ENCODE assay signal across 19 cellular contexts in genomic region chr19:18443406-18443805, GRCh38. TPM values are rescaled to one million over a fixed set of nuclear protein-coding genes. Genes with fewer than 3 reads are reported as not detected.
"Had no signal": no experiment of that assay in that cellular context is flagged by ENCODE, and none has a peak within 500 bp of the region (broad histone marks: within the 10 kb centered on the region; RNA-seq: fewer than 3 reads in every experiment).

No MANE protein-coding gene starts in this region.

- H3K9me3 Mint-ChIP-seq: mesothelial cell of epicardium, type B pancreatic cell had no signal

- H3K27ac Mint-ChIP-seq: activated T-helper 2 cell treated with anti-CD3 and anti-CD28 coated beads, Interferon-gamma antibody, Interleukin-2, Interleukin-4, amounts not matched to agents 10 μg/mL and 5 μg/mL and 100 μg/mL, durations not matched to agents 14 hours and 24 hours and 36 hours; type B pancreatic cell had no signal

- H3K27me3 Mint-ChIP-seq: stimulated activated naive B cell treated with anti-CD40 and anti-IgM and Interleukin-4, amounts not matched to agents 10 μg/mL and 1 μg/mL and 100 μg/mL, for 72 hours; type B pancreatic cell had no signal

- ATAC-seq: body of pancreas; left cardiac atrium; lower lobe of right lung; SK-N-SH treated with all-trans-retinoic acid at 6 μM for 48 hours; stimulated activated naive B cell treated with anti-CD40 and anti-IgM and Interleukin-4, amounts not matched to agents 10 μg/mL and 1 μg/mL and 100 μg/mL, for 72 hours had no signal

- H3K4me3 Mint-ChIP-seq: mesothelial cell of epicardium; stimulated activated naive B cell treated with anti-CD40 and anti-IgM and Interleukin-4, amounts not matched to agents 10 μg/mL and 1 μg/mL and 100 μg/mL, for 72 hours; T-helper 1 cell treated with Interleukin-12 subunit alpha and Interleukin-12 subunit beta and Interleukin-4 antibody, amounts not matched to agents 30 μg/mL and 1 μg/mL, for 36 hours; type B pancreatic cell had no signal

- DNase-seq: activated CD4-positive, alpha-beta T cell treated with anti-CD3 and anti-CD28 coated beads for 1 hour; activated CD4-positive, alpha-beta T cell treated with anti-CD3 and anti-CD28 coated beads, Interleukin-2, amount 50 U/mL, for 48 hours; activated naive CD4-positive, alpha-beta T cell treated with anti-CD3 and anti-CD28 coated beads, Interleukin-2, amount 50 U/mL, for 16 hours; amniotic stem cell; body of pancreas; cerebellar nuclear complex; dermis blood vessel endothelial cell; left cardiac atrium; lower lobe of right lung; nucleus accumbens; spleen; stimulated activated CD4-positive, alpha-beta T cell treated with anti-CD3 and anti-CD28 coated beads, Interleukin-1b, Interleukin-23, amount 100 ng/mL, for 48 hours; stimulated activated naive B cell treated with anti-CD40 and anti-IgM and Interleukin-4, amounts not matched to agents 10 μg/mL and 1 μg/mL and 100 μg/mL, for 72 hours had no signal

RNA-seq across cellular contexts. Expression of gene LRRC25, which starts 46.0 kb away (rescaled TPM):
- total RNA-seq: activated T-helper 2 cell treated with anti-CD3 and anti-CD28 coated beads, Interferon-gamma antibody, Interleukin-2, Interleukin-4, amounts not matched to agents 10 μg/mL and 5 μg/mL and 100 μg/mL, durations not matched to agents 14 hours and 24 hours and 36 hours; dermis blood vessel endothelial cell; mesothelial cell of epicardium; myocyte had no signal

RNA-seq across cellular contexts. Expression of gene GDF15, which starts 57.4 kb away (rescaled TPM):
- total RNA-seq: activated T-helper 2 cell treated with anti-CD3 and anti-CD28 coated beads, Interferon-gamma antibody, Interleukin-2, Interleukin-4, amounts not matched to agents 10 μg/mL and 5 μg/mL and 100 μg/mL, durations not matched to agents 14 hours and 24 hours and 36 hours had no signal
